ENCODE assay signal across 8 cellular contexts in genomic region chr2:96324716-96325037, GRCh38. TPM values are rescaled to one million over a fixed set of nuclear protein-coding genes. Genes with fewer than 3 reads are reported as not detected.
DNase-seq lines count a peak whose midpoint lies in the region; ATAC-seq and TF ChIP-seq lines count a peak whose summit lies in the region.

No MANE protein-coding gene starts in this region.

- peaks cover 0 to 46% (median 2%) of the 10 kb centered on the region in 3 donors for H3K36me3 Mint-ChIP-seq in CD8-positive, alpha-beta memory T cell

- H3K36me3 ChIP-seq in CD8-positive, alpha-beta memory T cell (ENCODE audit: insufficient read depth, low read length) = peaks cover 5% of the 10 kb centered on the region
- H3K36me3 ChIP-seq in duodenal mucosa (ENCODE audit: control insufficient read depth in 1 of 2, insufficient read depth in 2 of 2, low read length in 2 of 2) (no peaks in the 10 kb centered on the region), rectal smooth muscle tissue (ENCODE audit: control insufficient read depth, insufficient read depth, low read length) (no peaks in the 10 kb centered on the region)

- POLR2A ChIA-PET in CD8-positive, alpha-beta memory T cell (lab: Charles Lee) = interaction anchor here (1.2 to 3.8 kb wide), 5 partner anchors 9 to 20 kb away, joined by 3 to 32 read pairs (median 8); partner anchors contain the start of gene NCAPH

- no peaks in the 10 kb centered on the region for H3K9me3 Mint-ChIP-seq in CD8-positive, alpha-beta memory T cell

- H3K9ac ChIP-seq in duodenal mucosa (ENCODE audit: low read depth in 1 of 2, low read length in 2 of 2) (peak overlapping the region in 1 of 2 donors; percentile 70), rectal smooth muscle tissue (ENCODE audit: low read length) (no peak overlapping the region)

- peak in 1 of 5 donors; percentile 32 for DNase-seq in CD8-positive, alpha-beta memory T cell
- DNase-seq in NB4 (ENCODE audit: low read depth) = no peak
- no peak for DNase-seq in KG1 (lab: John Stamatoyannopoulos, UW)
- DNase-seq in iPS-NIHi11 (ENCODE audit: low spot score) = no peak

- peak overlapping the region; percentile 93 for H3K4me3 ChIP-seq in CD8-positive, alpha-beta memory T cell (ENCODE audit: low read length)
- peak overlapping the region; percentile 50 for H3K4me3 ChIP-seq in NB4 (ENCODE audit: low read depth, low read length)
- H3K4me3 ChIP-seq in duodenal mucosa (ENCODE audit: low read depth in 1 of 2, low read length in 2 of 2) = peak overlapping the region; percentile 68 to 73
- peak overlapping the region; percentile 63 for H3K4me3 ChIP-seq in rectal smooth muscle tissue (ENCODE audit: low read length)

- TF ChIP-seq CTCF in NB4 (IDR thresholded peaks at IDR 0.05; ENCODE audit: low read depth, low read length) = no peak

- H3K27me3 Mint-ChIP-seq in CD8-positive, alpha-beta memory T cell = no peaks in the 10 kb centered on the region

- no peak for TF ChIP-seq POLR2A in NB4 (IDR thresholded peaks at IDR 0.05; ENCODE audit: extremely low read depth, insufficient read length)

- CTCF ChIA-PET in CD8-positive, alpha-beta memory T cell (lab: Charles Lee) = interaction anchor here (1.1 to 6.5 kb wide), 5 partner anchors 9 to 186 kb away, joined by 3 to 58 read pairs (median 4); partner anchors contain the start of gene NCAPH

- H3K9me3 ChIP-seq in CD8-positive, alpha-beta memory T cell (ENCODE audit: low read length) = no peaks in the 10 kb centered on the region
- no peaks in the 10 kb centered on the region for H3K9me3 ChIP-seq in duodenal mucosa (ENCODE audit: control insufficient read depth in 1 of 2, low read length in 2 of 2)

- peaks cover 54 to 70% (median 69%) of the 10 kb centered on the region in 3 donors for H3K4me1 Mint-ChIP-seq in CD8-positive, alpha-beta memory T cell

- peak overlapping the region; percentile 69 for H3K27ac ChIP-seq in CD8-positive, alpha-beta memory T cell (ENCODE audit: low read depth, low read length)
- H3K27ac ChIP-seq in duodenal mucosa (ENCODE audit: low read depth, low read length) = no peak overlapping the region
- H3K27ac ChIP-seq in rectal smooth muscle tissue (ENCODE audit: low read depth, low read length) = no peak overlapping the region

- no peaks in the 10 kb centered on the region for H3K27me3 ChIP-seq in CD8-positive, alpha-beta memory T cell (ENCODE audit: insufficient read depth, low read length, poor library complexity, severe bottlenecking)
- H3K27me3 ChIP-seq in duodenal mucosa (ENCODE audit: control insufficient read depth in 1 of 2, insufficient read depth in 2 of 2, low read length in 2 of 2) (peaks cover 30 to 31% of the 10 kb centered on the region in 2 donors), rectal smooth muscle tissue (ENCODE audit: control insufficient read depth, insufficient read depth, low read length) (peaks cover 19% of the 10 kb centered on the region)

- peak overlapping the region; percentile 90 to 99 (median 96) for H3K4me3 Mint-ChIP-seq in CD8-positive, alpha-beta memory T cell

- ATAC-seq in GM18502 (IDR thresholded peaks at IDR 0.05; ENCODE audit: poor library complexity, unreplicated experiment) = no peak
- no peak for ATAC-seq in HG03045 (IDR thresholded peaks at IDR 0.05; ENCODE audit: unreplicated experiment)

- peaks cover 33% of the 10 kb centered on the region for H3K4me1 ChIP-seq in CD8-positive, alpha-beta memory T cell (ENCODE audit: insufficient read depth, low read length)
- H3K4me1 ChIP-seq in duodenal mucosa (ENCODE audit: control insufficient read depth in 1 of 2, insufficient read depth in 2 of 2, low read length in 2 of 2) = peaks cover 15 to 22% of the 10 kb centered on the region in 2 donors
- H3K4me1 ChIP-seq in rectal smooth muscle tissue (ENCODE audit: control insufficient read depth, insufficient read depth, low read length) = peaks cover 4% of the 10 kb centered on the region

- H3K27ac Mint-ChIP-seq in CD8-positive, alpha-beta memory T cell = peak overlapping the region; percentile 91 to 97 (median 96)

RNA-seq across cellular contexts. Expression of gene ITPRIPL1, which starts 0.4 kb away (rescaled TPM):
- total RNA-seq in CD8-positive, alpha-beta memory T cell = 10 to 100 TPM; 55.5 to 58.3 TPM
- 17.5 TPM for polyA plus RNA-seq in CD8-positive, alpha-beta memory T cell

RNA-seq across cellular contexts. Expression of gene NCAPH, which starts 10.9 kb away (rescaled TPM):
- total RNA-seq in CD8-positive, alpha-beta memory T cell = 10 to 100 TPM; 59.5 to 65.6 TPM
- polyA plus RNA-seq in CD8-positive, alpha-beta memory T cell = 1.3 TPM

RNA-seq across cellular contexts. Expression of gene SNRNP200, which starts 19.3 kb away (rescaled TPM):
- total RNA-seq in CD8-positive, alpha-beta memory T cell = 100 to 1,000 TPM; 203 to 206 TPM
- polyA plus RNA-seq in CD8-positive, alpha-beta memory T cell = 108 TPM

RNA-seq across cellular contexts. Expression of gene CIAO1, which starts 58.7 kb away (rescaled TPM):
- 10 to 100 TPM; 73.8 to 77.9 TPM for total RNA-seq in CD8-positive, alpha-beta memory T cell
- 104 TPM for polyA plus RNA-seq in CD8-positive, alpha-beta memory T cell

RNA-seq across cellular contexts. Expression of gene TMEM127, which starts 58.9 kb away (rescaled TPM):
- total RNA-seq in CD8-positive, alpha-beta memory T cell = 10 to 100 TPM; 29.8 to 33.4 TPM
- polyA plus RNA-seq in CD8-positive, alpha-beta memory T cell = 46.8 TPM
